Comparison of ENCODE assay signal across 22 cellular contexts in genomic region chr5:128613757-128614156, GRCh38.
"Had no signal": no experiment of that assay in that cellular context is flagged by ENCODE, and none has a peak within 500 bp of the region (broad histone marks: within the 10 kb centered on the region; RNA-seq: fewer than 3 reads in every experiment).

No MANE protein-coding gene starts in this region.

- H3K4me1 ChIP-seq: colonic mucosa had no signal

- H3K9me3 ChIP-seq: colonic mucosa, MG63 had no signal

- H3K27ac ChIP-seq: colonic mucosa had no signal

- ATAC-seq: activated CD4-positive, CD25-positive, alpha-beta regulatory T cell treated with anti-CD3 and anti-CD28 coated beads, Interleukin-2, amount 50 U/mL, for 24 hours; activated CD8-positive, alpha-beta T cell treated with anti-CD3 and anti-CD28 coated beads for 36 hours; activated T-cell treated with anti-CD3 and anti-CD28 coated beads, Interleukin-2, amount 50 U/mL, for 72 hours; PC-3 had no signal

- H3K27me3 ChIP-seq: colonic mucosa, MG63 had no signal

- H3K27me3 Mint-ChIP-seq: activated CD8-positive, alpha-beta T cell treated with anti-CD3 and anti-CD28 coated beads for 36 hours; activated naive CD8-positive, alpha-beta T cell treated with anti-CD3 and anti-CD28 coated beads, Interleukin-2, amount 10 ng/mL, durations not matched to agents 7 days and 5 days had no signal

- DNase-seq: activated CD4-positive, alpha-beta T cell treated with anti-CD3 and anti-CD28 coated beads for 4 hours; activated CD8-positive, alpha-beta memory T cell treated with anti-CD3 and anti-CD28 coated beads, Interleukin-2, amount 50 U/mL, for 4 hours; activated CD8-positive, alpha-beta T cell treated with anti-CD3 and anti-CD28 coated beads for 36 hours; activated naive CD4-positive, alpha-beta T cell treated with anti-CD3 and anti-CD28 coated beads, Interleukin-2, amount 50 U/mL, for 16 hours; activated naive CD8-positive, alpha-beta T cell treated with anti-CD3 and anti-CD28 coated beads, Interleukin-2, amount 10 ng/mL, durations not matched to agents 7 days and 5 days; activated T-cell treated with anti-CD3 and anti-CD28 coated beads, Interleukin-2, amount 50 U/mL, for 72 hours; amniotic stem cell; cerebellar nuclear complex; colonic mucosa; MG63; MV-4-11; NCI-H1092 treated with DMSO at 0.1 percent for 48 hours; NCI-H1417 treated with DMSO at 0.1 percent for 48 hours; NCI-H1694; NCI-H2029 treated with DMSO at 0.1 percent for 48 hours; NCI-H446; NCI-H524; SHP77 treated with DMSO at 0.1 percent for 48 hours had no signal

- H3K4me1 Mint-ChIP-seq: activated naive CD8-positive, alpha-beta T cell treated with anti-CD3 and anti-CD28 coated beads, Interleukin-2, amount 10 ng/mL, durations not matched to agents 7 days and 5 days had no signal

- H3K36me3 ChIP-seq: colonic mucosa, MG63 had no signal

- H3K9me3 Mint-ChIP-seq: activated T-helper 2 cell treated with anti-CD3 and anti-CD28 coated beads, Interferon-gamma antibody, Interleukin-2, Interleukin-4, amounts not matched to agents 10 μg/mL and 5 μg/mL and 100 μg/mL, durations not matched to agents 14 hours and 24 hours and 36 hours had no signal

- H3K4me3 Mint-ChIP-seq: activated CD8-positive, alpha-beta T cell treated with anti-CD3 and anti-CD28 coated beads for 36 hours; activated naive CD8-positive, alpha-beta T cell treated with anti-CD3 and anti-CD28 coated beads, Interleukin-2, amount 10 ng/mL, durations not matched to agents 7 days and 5 days; activated T-cell treated with anti-CD3 and anti-CD28 coated beads, Interleukin-2, amount 50 U/mL, for 72 hours; T-helper 1 cell treated with Interleukin-12 subunit alpha and Interleukin-12 subunit beta and Interleukin-4 antibody, amounts not matched to agents 30 μg/mL and 1 μg/mL, for 36 hours had no signal

- H3K27ac Mint-ChIP-seq: activated CD8-positive, alpha-beta T cell treated with anti-CD3 and anti-CD28 coated beads for 36 hours; activated naive CD8-positive, alpha-beta T cell treated with anti-CD3 and anti-CD28 coated beads, Interleukin-2, amount 10 ng/mL, durations not matched to agents 7 days and 5 days; activated T-cell treated with anti-CD3 and anti-CD28 coated beads, Interleukin-2, amount 50 U/mL, for 72 hours; activated T-helper 2 cell treated with anti-CD3 and anti-CD28 coated beads, Interferon-gamma antibody, Interleukin-2, Interleukin-4, amounts not matched to agents 10 μg/mL and 5 μg/mL and 100 μg/mL, durations not matched to agents 14 hours and 24 hours and 36 hours; T-helper 1 cell treated with Interleukin-12 subunit alpha and Interleukin-12 subunit beta and Interleukin-4 antibody, amounts not matched to agents 30 μg/mL and 1 μg/mL, for 36 hours had no signal

- H3K4me3 ChIP-seq: colonic mucosa, MG63 had no signal

- H3K36me3 Mint-ChIP-seq: activated naive CD8-positive, alpha-beta T cell treated with anti-CD3 and anti-CD28 coated beads, Interleukin-2, amount 10 ng/mL, durations not matched to agents 7 days and 5 days had no signal
